Comparison of ENCODE assay signal across 18 cellular contexts in the genomic region with DNA sequence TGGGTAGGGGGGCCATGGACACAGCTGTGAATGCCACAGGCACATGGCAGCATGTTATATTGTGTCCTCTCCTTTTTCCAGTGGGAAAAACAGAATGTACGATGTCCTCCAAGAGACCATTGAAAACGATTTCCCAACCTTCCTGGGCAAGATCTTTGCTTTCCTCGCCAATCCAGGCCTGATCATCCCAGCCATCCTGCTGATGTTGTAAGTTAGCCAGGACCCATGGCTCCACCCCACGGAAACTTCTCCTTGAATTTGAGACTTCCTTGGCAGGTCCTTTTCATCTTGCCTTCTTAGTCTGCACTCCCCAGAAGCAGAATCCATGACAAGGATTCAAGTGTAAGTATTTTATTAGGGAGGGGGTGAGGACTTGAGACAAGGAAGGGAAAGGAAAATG. TPM values are rescaled to one million over a fixed set of nuclear protein-coding genes. Genes with fewer than 3 reads are reported as not detected.
A peak's percentile ranks its signal among the peaks of the same experiment; 100 is the strongest.
DNase-seq lines count a peak whose midpoint lies in the region; ATAC-seq, FAIRE-seq and TF ChIP-seq lines count a peak whose summit lies in the region.
"Had no signal": no experiment of that assay in that cellular context is flagged by ENCODE, and none has a peak within 500 bp of the region (broad histone marks: within the 10 kb centered on the region; RNA-seq: fewer than 3 reads in every experiment).

No MANE protein-coding gene starts in this region.

- TF ChIP-seq EP300 in H1 (IDR thresholded peaks at IDR 0.05; ENCODE audit: borderline replicate concordance in 1 of 2, low read depth in 2 of 2, low read length in 2 of 2) (no peak), upper lobe of left lung (IDR thresholded peaks at IDR 0.05) (no peak)

- no peak overlapping the region for H4K8ac ChIP-seq in H1 (ENCODE audit: extremely low read depth, insufficient read depth, low read length)

- H2AFZ ChIP-seq in H1 (ENCODE audit: low read length): peak overlapping the region; percentile 77; the same call in 1 of the 2 replicates

- no peak overlapping the region for H2BK120ac ChIP-seq in H1 (replicated peaks; ENCODE audit: low read depth, low read length)

- no peak overlapping the region for H3K9ac ChIP-seq in H1 (replicated peaks in 1 of 4; ENCODE audit: extremely low read depth in 1 of 4, low read depth in 3 of 4, low read length in 3 of 4)
- H3K9ac ChIP-seq: BLaER1 had no signal

- H3K56ac ChIP-seq in H1 (replicated peaks; ENCODE audit: insufficient read length, low read depth, low read length): no peak overlapping the region

- DNase-seq in H1 (ENCODE audit: low read depth in 1 of 2, low spot score in 2 of 2): no peak
- DNase-seq in left ventricle myocardium superior: peak; percentile 50
- no peak for DNase-seq in omental fat pad (ENCODE audit: low spot score)
- no peak for DNase-seq in upper lobe of left lung
- no peak for DNase-seq in CD8-positive, alpha-beta memory T cell
- DNase-seq in NCI-H526 (lab: John Stamatoyannopoulos, UW): no peak
- DNase-seq in NCI-H187 treated with DMSO at 0.1 percent for 48 hours (lab: John Stamatoyannopoulos, UW): no peak
- DNase-seq: CD4-positive, alpha-beta memory T cell; KBM-7; NCI-H1105; NCI-H2107; NCI-H510A; NCI-H774; SIG-M5 had no signal

- no peaks in the 10 kb centered on the region for H4K20me1 ChIP-seq in H1 (replicated peaks in 1 of 2; ENCODE audit: control insufficient read depth in 1 of 2, insufficient read depth in 2 of 2, low read length in 2 of 2)
- H4K20me1 ChIP-seq: BLaER1 had no signal

- CTCF ChIA-PET in H1 (lab: Charles Lee; ENCODE audit: partially characterized antibody): no interaction called here
- CTCF ChIA-PET in CD8-positive, alpha-beta memory T cell (lab: Charles Lee): no interaction called here

- peaks cover 17 to 24% of the 10 kb centered on the region in 2 donors for H3K27me3 Mint-ChIP-seq in CD8-positive, alpha-beta memory T cell

- 89% methylated on average over 4 of the region's 4 CpGs; no CpG with 5 or more reads in 1 of the 2 experiments for WGBS in H1 (ENCODE audit: extremely low coverage in 1 of 2, insufficient coverage in 1 of 2, insufficient read length in 1 of 2, insufficient replicate concordance in 2 of 2, low coverage in 1 of 2, low lambda C conversion rate in 2 of 2, missing lambda C conversion rate in 1 of 2), 2 experiments
- 70 to 83% methylated on average over 4 of the region's 4 CpGs for WGBS in upper lobe of left lung, 2 donors

- FAIRE-seq in H1 (lab: Jason Lieb, UNC): no peak
- FAIRE-seq: D721Med, H54, HepG2 had no signal

- no peaks in the 10 kb centered on the region for H3K4me1 Mint-ChIP-seq in CD8-positive, alpha-beta memory T cell
- H3K4me1 Mint-ChIP-seq: CD4-positive, alpha-beta memory T cell had no signal

- TF ChIP-seq POLR2A in H1 (IDR thresholded peaks at IDR 0.05; ENCODE audit: control extremely low read depth in 1 of 2, low read depth in 2 of 2, low read length in 2 of 2) (no peak), upper lobe of left lung (IDR thresholded peaks at IDR 0.05) (no peak)

- intact Hi-C loops in left ventricle myocardium superior (cut with micrococcal nuclease): no loop called here

- H4K91ac ChIP-seq in H1 (replicated peaks; ENCODE audit: insufficient read length, low read length): no peak overlapping the region

- H3K4me3 ChIP-seq in H1 (ENCODE audit: extremely low read depth in 1 of 4, insufficient read depth in 2 of 4, low read depth in 3 of 4, low read length in 4 of 4): no peak overlapping the region
- no peak overlapping the region for H3K4me3 ChIP-seq in upper lobe of left lung
- no peak overlapping the region for H3K4me3 ChIP-seq in CD8-positive, alpha-beta memory T cell (ENCODE audit: low read length)
- H3K4me3 ChIP-seq: BLaER1 had no signal

- H3K9me3 ChIP-seq in H1 (ENCODE audit: insufficient read depth in 2 of 2, low read depth in 1 of 2, low read length in 1 of 2): no peaks in the 10 kb centered on the region; a peak in 1 of 4 replicates
- peaks cover 0 to 8% (median 4%) of the 10 kb centered on the region in 4 donors for H3K9me3 ChIP-seq in upper lobe of left lung
- H3K9me3 ChIP-seq in CD8-positive, alpha-beta memory T cell (ENCODE audit: low read length): no peaks in the 10 kb centered on the region

- no peak overlapping the region for H3K4me2 ChIP-seq in H1 (ENCODE audit: insufficient read depth in 1 of 2, low read depth in 2 of 2, low read length in 2 of 2)
- H3K4me2 ChIP-seq: BLaER1 had no signal

- no peak overlapping the region for H2BK15ac ChIP-seq in H1 (ENCODE audit: low read length)

- no peak overlapping the region for H2BK12ac ChIP-seq in H1 (ENCODE audit: low read depth, low read length)

- H3K23me2 ChIP-seq in H1 (ENCODE audit: low read depth, low read length): no peaks in the 10 kb centered on the region

- H3K27ac ChIP-seq in H1 (ENCODE audit: low read depth, low read length): no peak overlapping the region
- H3K27ac ChIP-seq in upper lobe of left lung: peak overlapping the region in 3 of 4 donors; percentile 13 to 36 (median 23)
- no peak overlapping the region for H3K27ac ChIP-seq in CD8-positive, alpha-beta memory T cell (ENCODE audit: low read depth, low read length)
- H3K27ac ChIP-seq: BLaER1 had no signal

- H3K4me1 ChIP-seq in H1 (replicated peaks in 1 of 4; ENCODE audit: control insufficient read depth in 3 of 4, insufficient read depth in 4 of 4, low read length in 3 of 4) (no peaks in the 10 kb centered on the region), upper lobe of left lung (no peaks in the 10 kb centered on the region)
- no peaks in the 10 kb centered on the region for H3K4me1 ChIP-seq in CD8-positive, alpha-beta memory T cell (ENCODE audit: insufficient read depth, low read length)
- H3K4me1 ChIP-seq: BLaER1 had no signal

- no peak overlapping the region for H3K14ac ChIP-seq in H1 (ENCODE audit: insufficient read length)

- ATAC-seq in left ventricle myocardium superior (peak; percentile 80), omental fat pad (ENCODE audit: low FRiP score) (peak; percentile 53), upper lobe of left lung (ENCODE audit: low FRiP score in 2 of 2) (peak; percentile 43 to 65)
- ATAC-seq: HepG2 had no signal

- POLR2A ChIA-PET in H1 (lab: Charles Lee; ENCODE audit: partially characterized antibody): interaction anchor here (1.2 to 1.7 kb wide), 2 partner anchors 17 to 28 kb away, joined by 3 to 5 read pairs; partner anchors contain the start of gene NOP56
- POLR2A ChIA-PET in CD8-positive, alpha-beta memory T cell (lab: Charles Lee): no interaction called here

- H3K36me3 ChIP-seq in H1 (ENCODE audit: control insufficient read depth in 2 of 4, insufficient read depth in 4 of 4, low read length in 3 of 4): no peaks in the 10 kb centered on the region
- H3K36me3 ChIP-seq in upper lobe of left lung: no peaks in the 10 kb centered on the region
- no peaks in the 10 kb centered on the region for H3K36me3 ChIP-seq in CD8-positive, alpha-beta memory T cell (ENCODE audit: insufficient read depth, low read length)
- H3K36me3 ChIP-seq: BLaER1 had no signal

- H3K79me1 ChIP-seq in H1 (ENCODE audit: low read depth, low read length): no peaks in the 10 kb centered on the region

- no peak overlapping the region for H3K4ac ChIP-seq in H1 (replicated peaks; ENCODE audit: insufficient read length, low read depth, low read length)

- no peak for TF ChIP-seq RAD21 in H1 (IDR thresholded peaks at IDR 0.05 in 1 of 2, conservative IDR thresholded peaks at IDR 0.05 in 1 of 2; ENCODE audit: low read depth in 2 of 2, low read length in 2 of 2)

- no peaks in the 10 kb centered on the region; a peak in 1 of 7 replicates for H3K27me3 ChIP-seq in H1 (replicated peaks in 1 of 4; ENCODE audit: control insufficient read depth in 3 of 4, extremely low read depth in 1 of 4, insufficient read depth in 3 of 4, low read length in 3 of 4)
- no peaks in the 10 kb centered on the region for H3K27me3 ChIP-seq in upper lobe of left lung
- no peaks in the 10 kb centered on the region for H3K27me3 ChIP-seq in CD8-positive, alpha-beta memory T cell (ENCODE audit: insufficient read depth, low read length, poor library complexity, severe bottlenecking)
- H3K27me3 ChIP-seq: BLaER1 had no signal

- H3K27ac Mint-ChIP-seq in CD8-positive, alpha-beta memory T cell: no peak overlapping the region

- H2BK20ac ChIP-seq in H1 (ENCODE audit: low read length): no peak overlapping the region

- H3K18ac ChIP-seq in H1 (ENCODE audit: extremely low read depth, low read length): no peak overlapping the region

- no peak overlapping the region for H2AK5ac ChIP-seq in H1 (ENCODE audit: low read depth, low read length)

- H3K9me3 Mint-ChIP-seq in CD8-positive, alpha-beta memory T cell: peaks cover 0 to 12% (median 6%) of the 10 kb centered on the region in 5 donors

- no peak for TF ChIP-seq CTCF in H1 (IDR thresholded peaks at IDR 0.05; ENCODE audit: control extremely low read depth in 1 of 3, insufficient read depth in 1 of 3, low read depth in 1 of 3, low read length in 3 of 3)
- TF ChIP-seq CTCF in omental fat pad (IDR thresholded peaks at IDR 0.05): no peak
- TF ChIP-seq CTCF in upper lobe of left lung (IDR thresholded peaks at IDR 0.05): no peak

- no peak overlapping the region for H3K4me3 Mint-ChIP-seq in CD8-positive, alpha-beta memory T cell
- H3K4me3 Mint-ChIP-seq: CD4-positive, alpha-beta memory T cell had no signal

- no peak overlapping the region for H3K23ac ChIP-seq in H1 (ENCODE audit: insufficient read length)

- H4K5ac ChIP-seq in H1 (ENCODE audit: insufficient read length, low read depth, low read length): no peak overlapping the region

- no peaks in the 10 kb centered on the region for H3K79me2 ChIP-seq in H1 (ENCODE audit: control insufficient read depth in 1 of 2, insufficient read depth in 2 of 2, low read length in 2 of 2)

- H2BK5ac ChIP-seq in H1 (ENCODE audit: low read depth, low read length): no peak overlapping the region

- peaks cover 0 to 8% (median 4%) of the 10 kb centered on the region in 3 donors for H3K36me3 Mint-ChIP-seq in CD8-positive, alpha-beta memory T cell

RNA-seq across cellular contexts. Expression of gene NOP56, which starts 28.2 kb away (rescaled TPM):
- total RNA-seq in H1 (2021; fragmentation: NEBNext Ultra II Directional; extraction: Animal tissue kit (Norgen Biotek cat#: 25700)): 668 and 677 TPM in 2 replicates
- polyA plus RNA-seq in H1 (2011; rRNA removed): 364 and 391 TPM in 2 replicates
- 433 TPM for polyA plus RNA-seq in H1 (2011; cell fraction: cytosol; rRNA removed)
- polyA plus RNA-seq in H1 (2011; cell fraction: nucleus; rRNA removed): 1,642 TPM
- 603 to 679 TPM (median 649 TPM) in 4 replicates for polyA plus RNA-seq in H1 (2012, experiment 1 of 2)
- 135 TPM for polyA plus RNA-seq in H1 (2012, experiment 2 of 2)
- polyA plus RNA-seq in H1 (2013, experiment 1 of 2): 937 TPM
- 806 TPM for polyA plus RNA-seq in H1 (2013, experiment 2 of 2)
- polyA minus RNA-seq in H1 (2011; rRNA and poly(A)+ RNA removed): 546 and 558 TPM in 2 replicates
- polyA minus RNA-seq in H1 (2011; cell fraction: cytosol; rRNA and poly(A)+ RNA removed): 255 TPM
- polyA minus RNA-seq in H1 (2011; cell fraction: nucleus; rRNA and poly(A)+ RNA removed): 857 TPM
- total RNA-seq in left ventricle myocardium superior: 54.2 TPM
- total RNA-seq in omental fat pad: 100 to 1,000 TPM in 2 of 4 donors, 10 to 100 TPM in 2; 77.3 to 463 (median 96.6) TPM
- total RNA-seq in upper lobe of left lung: 100 to 1,000 TPM in 3 of 6 donors, 10 to 100 TPM in 3; 64.8 to 162 (median 93.6) TPM
- 100 to 1,000 TPM; 888 to 920 TPM for total RNA-seq in CD8-positive, alpha-beta memory T cell
- 106 TPM for polyA plus RNA-seq in CD8-positive, alpha-beta memory T cell

RNA-seq across cellular contexts. Expression of gene IDH3B, which starts 39.8 kb away (rescaled TPM):
- 103 and 110 TPM in 2 replicates for total RNA-seq in H1 (2021; fragmentation: NEBNext Ultra II Directional; extraction: Animal tissue kit (Norgen Biotek cat#: 25700))
- 162 and 167 TPM in 2 replicates for polyA plus RNA-seq in H1 (2011; rRNA removed)
- polyA plus RNA-seq in H1 (2011; cell fraction: cytosol; rRNA removed): 202 TPM
- 428 TPM for polyA plus RNA-seq in H1 (2011; cell fraction: nucleus; rRNA removed)
- polyA plus RNA-seq in H1 (2012, experiment 1 of 2): 129 to 159 TPM (median 155 TPM) in 4 replicates
- 85.7 TPM for polyA plus RNA-seq in H1 (2012, experiment 2 of 2)
- 59.3 TPM for polyA plus RNA-seq in H1 (2013, experiment 1 of 2)
- 52.9 TPM for polyA plus RNA-seq in H1 (2013, experiment 2 of 2)
- 173 and 188 TPM in 2 replicates for polyA minus RNA-seq in H1 (2011; rRNA and poly(A)+ RNA removed)
- 64.4 TPM for polyA minus RNA-seq in H1 (2011; cell fraction: cytosol; rRNA and poly(A)+ RNA removed)
- polyA minus RNA-seq in H1 (2011; cell fraction: nucleus; rRNA and poly(A)+ RNA removed): 114 TPM
- total RNA-seq in left ventricle myocardium superior (247 TPM), omental fat pad (100 to 1,000 TPM in 3 of 4 donors, 10 to 100 TPM in 1; 90.3 to 122 (median 103) TPM), upper lobe of left lung (100 to 1,000 TPM in 1 of 6 donors, 10 to 100 TPM in 5; 64.7 to 108 (median 75.0) TPM)
- 100 to 1,000 TPM; 138 to 145 TPM for total RNA-seq in CD8-positive, alpha-beta memory T cell
- polyA plus RNA-seq in CD8-positive, alpha-beta memory T cell: 107 TPM

Comparison
In these comparisons a context has a peak if more than half of its experiments do, and no peak if none do; other contexts are left out.
1. H3K27ac ChIP-seq: peak in upper lobe of left lung (3 of 4); none in H1 (single experiment) and CD8-positive, alpha-beta memory T cell (single experiment).
2. Peak in every context shown above with its lines, with median percentiles within 50 percentile points of each other: ATAC-seq.